In the genomic region with DNA sequence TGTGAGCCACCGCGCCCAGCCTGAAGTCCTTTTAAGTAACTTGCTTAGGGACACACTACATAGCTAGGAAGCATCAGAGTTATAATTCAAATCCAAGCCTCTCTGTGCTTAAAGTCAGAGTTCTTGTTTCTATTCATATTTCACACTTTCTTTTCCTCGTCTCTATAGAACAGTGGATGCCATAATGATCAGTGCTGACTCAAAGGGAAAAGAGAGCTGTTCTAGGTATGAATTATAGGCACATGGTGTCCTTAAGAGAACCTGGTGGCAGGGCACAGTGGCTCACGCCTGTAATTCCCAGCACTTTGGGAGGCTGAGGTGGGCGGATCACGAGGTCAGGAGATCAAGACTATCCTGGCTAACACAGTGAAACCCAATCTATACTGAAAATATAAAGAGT, we compare ENCODE assay signal across 20 cellular contexts.
"Had no signal": no experiment of that assay in that cellular context is flagged by ENCODE, and none has a peak within 500 bp of the region (broad histone marks: within the 10 kb centered on the region; RNA-seq: fewer than 3 reads in every experiment).

No MANE protein-coding gene starts in this region.

- DNase-seq: IMR-90, Karpas-422, KG1, MG63, NCI-H1092, NCI-H1105 treated with DMSO at 0.1 percent for 48 hours, NCI-H1417 treated with DMSO at 0.1 percent for 48 hours, NCI-H146, NCI-H1694 treated with DMSO at 0.1 percent for 48 hours, NCI-H2029, NCI-H2081 treated with DMSO at 0.1 percent for 48 hours, NCI-H2171, NCI-H524, NCI-H69, NCI-H774, Right ventricle myocardium superior, RPMI8226, SIG-M5, T-helper 2 cell had no signal

- FAIRE-seq: RCC 7860 had no signal
